1 cellular context compared by ENCODE assay signal in the genomic region with DNA sequence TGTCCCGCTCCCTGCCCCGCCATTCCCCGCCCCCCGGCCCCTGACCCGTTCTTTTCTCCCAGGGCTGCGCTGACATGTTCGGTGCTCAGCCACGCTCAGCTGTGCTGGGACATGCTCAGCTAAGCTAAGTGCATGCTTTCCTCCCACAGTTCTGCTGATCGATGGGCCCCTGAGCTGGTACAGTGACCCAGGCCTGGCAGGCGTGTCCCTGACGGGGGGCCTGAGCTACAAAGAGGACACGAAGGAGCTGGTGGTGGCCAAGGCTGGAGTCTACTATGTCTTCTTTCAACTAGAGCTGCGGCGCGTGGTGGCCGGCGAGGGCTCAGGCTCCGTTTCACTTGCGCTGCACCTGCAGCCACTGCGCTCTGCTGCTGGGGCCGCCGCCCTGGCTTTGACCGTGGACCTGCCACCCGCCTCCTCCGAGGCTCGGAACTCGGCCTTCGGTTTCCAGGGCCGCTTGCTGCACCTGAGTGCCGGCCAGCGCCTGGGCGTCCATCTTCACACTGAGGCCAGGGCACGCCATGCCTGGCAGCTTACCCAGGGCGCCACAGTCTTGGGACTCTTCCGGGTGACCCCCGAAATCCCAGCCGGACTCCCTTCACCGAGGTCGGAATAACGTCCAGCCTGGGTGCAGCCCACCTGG.
TF ChIP-seq lines count a peak whose summit lies in the region.

No MANE protein-coding gene starts in this region.

TF ChIP-seq in H1, 55 proteins besides CTCF, POLR2A, EP300 and RAD21:
- TF ChIP-seq GTF2F1 (IDR thresholded peaks at IDR 0.05; ENCODE audit: borderline replicate concordance, low read depth, low read length): no peak
- TF ChIP-seq TCF12 (IDR thresholded peaks at IDR 0.05; ENCODE audit: low read depth, low read length): no peak
- TF ChIP-seq ASH2L (IDR thresholded peaks at IDR 0.05; ENCODE audit: low read length): no peak
- 0 out of 2 replicates have a peak, but pooled peaks have one; percentile 31 for TF ChIP-seq RFX5 (IDR thresholded peaks at IDR 0.05; ENCODE audit: borderline replicate concordance, low read depth, low read length)
- TF ChIP-seq, protein P1, sequence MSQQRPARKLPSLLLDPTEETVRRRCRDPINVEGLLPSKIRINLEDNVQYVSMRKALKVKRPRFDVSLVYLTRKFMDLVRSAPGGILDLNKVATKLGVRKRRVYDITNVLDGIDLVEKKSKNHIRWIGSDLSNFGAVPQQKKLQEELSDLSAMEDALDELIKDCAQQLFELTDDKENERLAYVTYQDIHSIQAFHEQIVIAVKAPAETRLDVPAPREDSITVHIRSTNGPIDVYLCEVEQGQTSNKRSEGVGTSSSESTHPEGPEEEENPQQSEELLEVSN (IDR thresholded peaks at IDR 0.05): peak; percentile 42
- TF ChIP-seq KDM4A (IDR thresholded peaks at IDR 0.05; ENCODE audit: low read depth, low read length, severe bottlenecking): no peak
- no peak for TF ChIP-seq TAF1 (IDR thresholded peaks at IDR 0.05; ENCODE audit: low read depth, low read length)
- TF ChIP-seq RBBP5 (IDR thresholded peaks at IDR 0.05; ENCODE audit: borderline replicate concordance, low read depth, low read length): 0 out of 2 replicates have a peak, but pooled peaks have one; percentile 25
- TF ChIP-seq CTBP2 (IDR thresholded peaks at IDR 0.05; ENCODE audit: borderline replicate concordance, insufficient read depth, insufficient read length, low read length): no peak
- TF ChIP-seq EZH2 (IDR thresholded peaks at IDR 0.05; ENCODE audit: low read depth, low read length, severe bottlenecking): peak; percentile 55
- no peak for TF ChIP-seq TAF7 (optimal IDR thresholded peaks at IDR 0.05; ENCODE audit: borderline replicate concordance, low read depth, low read length)
- no peak for TF ChIP-seq SP4 (IDR thresholded peaks at IDR 0.05; ENCODE audit: low read length)
- TF ChIP-seq, protein P2, sequence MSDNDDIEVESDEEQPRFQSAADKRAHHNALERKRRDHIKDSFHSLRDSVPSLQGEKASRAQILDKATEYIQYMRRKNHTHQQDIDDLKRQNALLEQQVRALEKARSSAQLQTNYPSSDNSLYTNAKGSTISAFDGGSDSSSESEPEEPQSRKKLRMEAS (IDR thresholded peaks at IDR 0.05): peak; percentile 50
